ENCODE assay signal across 7 cellular contexts in genomic region chr7:103989785-103990775, GRCh38. TPM values are rescaled to one million over a fixed set of nuclear protein-coding genes. Genes with fewer than 3 reads are reported as not detected.
DNase-seq lines count a peak whose midpoint lies in the region; ATAC-seq and TF ChIP-seq lines count a peak whose summit lies in the region.

No MANE protein-coding gene starts in this region.

- peaks cover 27% of the 10 kb centered on the region for H3K27me3 ChIP-seq in iPS DF 6.9 (ENCODE audit: control insufficient read depth, insufficient read depth, low read length)

- intact Hi-C loops in activated T-helper 2 cell treated with anti-CD3 and anti-CD28 coated beads, Interferon-gamma antibody, Interleukin-2, Interleukin-4, amounts not matched to agents 10 μg/mL and 5 μg/mL and 100 μg/mL, durations not matched to agents 14 hours and 24 hours and 36 hours (cut with micrococcal nuclease), result loop anchor here (5.0 to 10.0 kb wide), 2 partner anchors 165 to 543 kb away; partner anchors contain the start of gene SLC26A5

- no peak overlapping the region for H3K27ac Mint-ChIP-seq in activated T-helper 2 cell treated with anti-CD3 and anti-CD28 coated beads, Interferon-gamma antibody, Interleukin-2, Interleukin-4, amounts not matched to agents 10 μg/mL and 5 μg/mL and 100 μg/mL, durations not matched to agents 14 hours and 24 hours and 36 hours

- no peaks in the 10 kb centered on the region for H3K4me1 ChIP-seq in iPS DF 6.9 (ENCODE audit: control insufficient read depth, insufficient read depth, low read length)

- WGBS in iPS DF 6.9 (ENCODE audit: insufficient coverage, insufficient read length), result no CpG with 5 or more reads among the region's 82 CpGs

- H3K36me3 Mint-ChIP-seq in activated T-helper 2 cell treated with anti-CD3 and anti-CD28 coated beads, Interferon-gamma antibody, Interleukin-2, Interleukin-4, amounts not matched to agents 10 μg/mL and 5 μg/mL and 100 μg/mL, durations not matched to agents 14 hours and 24 hours and 36 hours (ENCODE audit: low read depth), result no peaks in the 10 kb centered on the region

- H3K4me1 Mint-ChIP-seq in activated T-helper 2 cell treated with anti-CD3 and anti-CD28 coated beads, Interferon-gamma antibody, Interleukin-2, Interleukin-4, amounts not matched to agents 10 μg/mL and 5 μg/mL and 100 μg/mL, durations not matched to agents 14 hours and 24 hours and 36 hours (ENCODE audit: low read depth), result peaks cover 6% of the 10 kb centered on the region

- DNase-seq in GM10266 (ENCODE audit: extremely low spot score), result peak; percentile 33
- peak; percentile 51 for DNase-seq in NCI-H146 treated with DMSO at 0.1 percent for 48 hours (lab: John Stamatoyannopoulos, UW; ENCODE audit: unreplicated experiment)
- no peak for DNase-seq in activated T-helper 2 cell treated with anti-CD3 and anti-CD28 coated beads, Interferon-gamma antibody, Interleukin-2, Interleukin-4, amounts not matched to agents 10 μg/mL and 5 μg/mL and 100 μg/mL, durations not matched to agents 14 hours and 24 hours and 36 hours (ENCODE audit: low spot score)
- no peak for DNase-seq in iPS DF 6.9 (ENCODE audit: low read depth, low spot score)
- no peak for DNase-seq in effector CD8-positive, alpha-beta T cell (lab: John Stamatoyannopoulos, UW)

- no peaks in the 10 kb centered on the region for H3K9me3 ChIP-seq in iPS DF 6.9 (ENCODE audit: control insufficient read depth, insufficient read depth, low read length)

- H3K4me3 Mint-ChIP-seq in activated T-helper 2 cell treated with anti-CD3 and anti-CD28 coated beads, Interferon-gamma antibody, Interleukin-2, Interleukin-4, amounts not matched to agents 10 μg/mL and 5 μg/mL and 100 μg/mL, durations not matched to agents 14 hours and 24 hours and 36 hours (ENCODE audit: low read depth), result peak overlapping the region; percentile 59

- H3K27ac ChIP-seq in iPS DF 6.9 (ENCODE audit: low read length) (no peak overlapping the region), skin epidermis (peak overlapping the region in 5 of 21 experiments; percentile 27 to 72 (median 56))

- H3K36me3 ChIP-seq in iPS DF 6.9 (ENCODE audit: control insufficient read depth, insufficient read depth, low read length), result no peaks in the 10 kb centered on the region

- H3K27me3 Mint-ChIP-seq in activated T-helper 2 cell treated with anti-CD3 and anti-CD28 coated beads, Interferon-gamma antibody, Interleukin-2, Interleukin-4, amounts not matched to agents 10 μg/mL and 5 μg/mL and 100 μg/mL, durations not matched to agents 14 hours and 24 hours and 36 hours (ENCODE audit: low read depth), result peaks cover 58% of the 10 kb centered on the region

- ATAC-seq in HG03521 (IDR thresholded peaks at IDR 0.05; ENCODE audit: unreplicated experiment), result no peak

- H3K9me3 Mint-ChIP-seq in activated T-helper 2 cell treated with anti-CD3 and anti-CD28 coated beads, Interferon-gamma antibody, Interleukin-2, Interleukin-4, amounts not matched to agents 10 μg/mL and 5 μg/mL and 100 μg/mL, durations not matched to agents 14 hours and 24 hours and 36 hours, result no peaks in the 10 kb centered on the region

- peak overlapping the region; percentile 50; the same call in 1 of the 2 replicates for H3K4me3 ChIP-seq in iPS DF 6.9 (ENCODE audit: low read length)
- H3K4me3 ChIP-seq in skin epidermis, result peak overlapping the region; percentile 8 to 42 (median 31)

- TF ChIP-seq CTCF in GM10266 (IDR thresholded peaks at IDR 0.05; ENCODE audit: control insufficient read depth, insufficient read depth, low read depth, missing control alignments), result no peak

RNA-seq across cellular contexts. Expression of gene RELN, which starts 0.6 kb away (rescaled TPM):
- total RNA-seq in activated T-helper 2 cell treated with anti-CD3 and anti-CD28 coated beads, Interferon-gamma antibody, Interleukin-2, Interleukin-4, amounts not matched to agents 10 μg/mL and 5 μg/mL and 100 μg/mL, durations not matched to agents 14 hours and 24 hours and 36 hours, result not detected in 2 replicates

Comparison
In these comparisons a context has a peak if more than half of its experiments do, and no peak if none do; other contexts are left out.
1. DNase-seq: peak in GM10266 (single experiment) and NCI-H146 treated with DMSO at 0.1 percent for 48 hours (single experiment); none in activated T-helper 2 cell treated with anti-CD3 and anti-CD28 coated beads, Interferon-gamma antibody, Interleukin-2, Interleukin-4, amounts not matched to agents 10 μg/mL and 5 μg/mL and 100 μg/mL, durations not matched to agents 14 hours and 24 hours and 36 hours (single experiment), iPS DF 6.9 (single experiment) and effector CD8-positive, alpha-beta T cell (single experiment).